6 cellular contexts compared by ENCODE assay signal in genomic region chr3:132187746-132188145, GRCh38.
"Had no signal": no experiment of that assay in that cellular context is flagged by ENCODE, and none has a peak within 500 bp of the region (broad histone marks: within the 10 kb centered on the region; RNA-seq: fewer than 3 reads in every experiment).

No MANE protein-coding gene starts in this region.

- H3K4me1 ChIP-seq: HAP-1 had no signal

- H3K36me3 ChIP-seq: HAP-1 had no signal

- H3K4me3 ChIP-seq: GM23248, HAP-1 had no signal

- DNase-seq: GM23248, GOT3, H7, HFFc6 had no signal

- H3K27ac ChIP-seq: GM23248, HL-60 had no signal

- H3K9me3 ChIP-seq: HAP-1 had no signal

- H2AFZ ChIP-seq: GM23248 had no signal

- H3K9ac ChIP-seq: GM23248 had no signal
